In genomic region chr17:74760404-74761105, GRCh38 we compare ENCODE assay signal across 1 cellular context.
TF ChIP-seq lines count a peak whose summit lies in the region.

No MANE protein-coding gene starts in this region.

TF ChIP-seq in HepG2, 621 proteins besides CTCF, POLR2A, EP300 and RAD21 (continued from another document and continues in another):
- TF ChIP-seq ZNF142 (CRISPR knock-in tag; IDR thresholded peaks at IDR 0.05) (no peak), ATM (IDR thresholded peaks at IDR 0.05; ENCODE audit: borderline replicate concordance) (no peak), YEATS4 (CRISPR knock-in tag; IDR thresholded peaks at IDR 0.05; ENCODE audit: borderline replicate concordance) (no peak), ZNF354B (CRISPR knock-in tag; IDR thresholded peaks at IDR 0.05) (no peak), KDM4B (CRISPR knock-in tag; IDR thresholded peaks at IDR 0.05) (no peak), PRDM10 (CRISPR knock-in tag; IDR thresholded peaks at IDR 0.05; ENCODE audit: low read depth) (no peak), ZBTB3 (CRISPR knock-in tag; IDR thresholded peaks at IDR 0.05; ENCODE audit: borderline replicate concordance, low read depth) (no peak), PTBP1 (IDR thresholded peaks at IDR 0.05; ENCODE audit: low read depth, low read length, poor library complexity, severe bottlenecking) (no peak), BCLAF1 (IDR thresholded peaks at IDR 0.05) (no peak), ZBTB4 (CRISPR knock-in tag; IDR thresholded peaks at IDR 0.05; ENCODE audit: borderline replicate concordance) (no peak), HNRNPL (IDR thresholded peaks at IDR 0.05; ENCODE audit: low read depth, low read length) (0 out of 2 replicates have a peak, but pooled peaks have one; percentile 4), ZNF598 (CRISPR knock-in tag; IDR thresholded peaks at IDR 0.05; ENCODE audit: borderline replicate concordance) (no peak), STAT5B (CRISPR knock-in tag; IDR thresholded peaks at IDR 0.05) (no peak), ZNF614 (CRISPR knock-in tag; IDR thresholded peaks at IDR 0.05; ENCODE audit: borderline replicate concordance) (peak; percentile 65; the same call in 1 of the 2 replicates), CREB1 (IDR thresholded peaks at IDR 0.05) (no peak), CREB1 (CRISPR knock-in tag; IDR thresholded peaks at IDR 0.05) (no peak), CBX2 (IDR thresholded peaks at IDR 0.05; ENCODE audit: low read depth, low read length) (no peak), CBX2 (CRISPR knock-in tag; IDR thresholded peaks at IDR 0.05; ENCODE audit: low read depth) (no peak), HOXA5 (CRISPR knock-in tag; IDR thresholded peaks at IDR 0.05) (no peak), KMT2A (CRISPR knock-in tag; IDR thresholded peaks at IDR 0.05) (no peak), GATAD2A (CRISPR knock-in tag; IDR thresholded peaks at IDR 0.05) (no peak), ATAD3A (CRISPR knock-in tag; IDR thresholded peaks at IDR 0.05) (no peak), ZNF232 (CRISPR knock-in tag; IDR thresholded peaks at IDR 0.05; ENCODE audit: borderline replicate concordance) (no peak), ARID4A (CRISPR knock-in tag; IDR thresholded peaks at IDR 0.05; ENCODE audit: borderline replicate concordance) (0 out of 2 replicates have a peak, but pooled peaks have one; percentile 5), PHF21A (CRISPR knock-in tag; IDR thresholded peaks at IDR 0.05) (no peak), ZNF335 (CRISPR knock-in tag; IDR thresholded peaks at IDR 0.05) (no peak), GABPA (IDR thresholded peaks at IDR 0.05; ENCODE audit: low read depth, low read length) (no peak), GABPA (CRISPR knock-in tag; IDR thresholded peaks at IDR 0.05; ENCODE audit: low read depth) (no peak), PAX8 (CRISPR knock-in tag; IDR thresholded peaks at IDR 0.05; ENCODE audit: borderline replicate concordance) (no peak), SRF (IDR thresholded peaks at IDR 0.05; ENCODE audit: low read depth, low read length) (no peak)
- TF ChIP-seq, protein P1, sequence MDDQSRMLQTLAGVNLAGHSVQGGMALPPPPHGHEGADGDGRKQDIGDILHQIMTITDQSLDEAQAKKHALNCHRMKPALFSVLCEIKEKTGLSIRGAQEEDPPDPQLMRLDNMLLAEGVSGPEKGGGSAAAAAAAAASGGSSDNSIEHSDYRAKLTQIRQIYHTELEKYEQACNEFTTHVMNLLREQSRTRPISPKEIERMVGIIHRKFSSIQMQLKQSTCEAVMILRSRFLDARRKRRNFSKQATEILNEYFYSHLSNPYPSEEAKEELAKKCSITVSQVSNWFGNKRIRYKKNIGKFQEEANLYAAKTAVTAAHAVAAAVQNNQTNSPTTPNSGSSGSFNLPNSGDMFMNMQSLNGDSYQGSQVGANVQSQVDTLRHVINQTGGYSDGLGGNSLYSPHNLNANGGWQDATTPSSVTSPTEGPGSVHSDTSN (CRISPR knock-in tag; IDR thresholded peaks at IDR 0.05; ENCODE audit: borderline replicate concordance) = no peak
- TF ChIP-seq, protein P2, sequence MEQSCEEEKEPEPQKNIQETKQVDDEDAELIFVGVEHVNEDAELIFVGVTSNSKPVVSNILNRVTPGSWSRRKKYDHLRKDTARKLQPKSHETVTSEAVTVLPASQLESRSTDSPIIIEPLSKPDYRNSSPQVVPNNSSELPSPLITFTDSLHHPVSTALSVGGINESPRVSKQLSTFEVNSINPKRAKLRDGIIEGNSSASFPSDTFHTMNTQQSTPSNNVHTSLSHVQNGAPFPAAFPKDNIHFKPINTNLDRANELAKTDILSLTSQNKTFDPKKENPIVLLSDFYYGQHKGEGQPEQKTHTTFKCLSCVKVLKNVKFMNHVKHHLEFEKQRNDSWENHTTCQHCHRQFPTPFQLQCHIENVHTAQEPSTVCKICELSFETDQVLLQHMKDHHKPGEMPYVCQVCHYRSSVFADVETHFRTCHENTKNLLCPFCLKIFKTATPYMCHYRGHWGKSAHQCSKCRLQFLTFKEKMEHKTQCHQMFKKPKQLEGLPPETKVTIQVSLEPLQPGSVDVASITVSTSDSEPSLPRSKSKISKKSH (CRISPR knock-in tag; IDR thresholded peaks at IDR 0.05; ENCODE audit: borderline replicate concordance) = no peak
- TF ChIP-seq, protein P3, sequence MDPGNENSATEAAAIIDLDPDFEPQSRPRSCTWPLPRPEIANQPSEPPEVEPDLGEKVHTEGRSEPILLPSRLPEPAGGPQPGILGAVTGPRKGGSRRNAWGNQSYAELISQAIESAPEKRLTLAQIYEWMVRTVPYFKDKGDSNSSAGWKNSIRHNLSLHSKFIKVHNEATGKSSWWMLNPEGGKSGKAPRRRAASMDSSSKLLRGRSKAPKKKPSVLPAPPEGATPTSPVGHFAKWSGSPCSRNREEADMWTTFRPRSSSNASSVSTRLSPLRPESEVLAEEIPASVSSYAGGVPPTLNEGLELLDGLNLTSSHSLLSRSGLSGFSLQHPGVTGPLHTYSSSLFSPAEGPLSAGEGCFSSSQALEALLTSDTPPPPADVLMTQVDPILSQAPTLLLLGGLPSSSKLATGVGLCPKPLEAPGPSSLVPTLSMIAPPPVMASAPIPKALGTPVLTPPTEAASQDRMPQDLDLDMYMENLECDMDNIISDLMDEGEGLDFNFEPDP (CRISPR knock-in tag; conservative IDR thresholded peaks at IDR 0.05) = no peak
